ENCODE assay signal across 1 cellular context in genomic region chr18:9136315-9137141, GRCh38.
TF ChIP-seq lines count a peak whose summit lies in the region.

Gene ANKRD12, plus strand, starts transcription at chr18:9136781. Its CDS starts 45,652 bp downstream, at chr18:9182433.

TF ChIP-seq in K562, 482 proteins besides CTCF, POLR2A, EP300 and RAD21 (continued from another document and continues in another):
- 0 out of 2 replicates have a peak, but pooled peaks have one; percentile 42 for TF ChIP-seq ZBTB5 (IDR thresholded peaks at IDR 0.05)
- TF ChIP-seq CAMTA2 (CRISPR knock-in tag; conservative IDR thresholded peaks at IDR 0.05), result 0 out of 2 replicates have a peak, but pooled peaks have one; percentile 1
- TF ChIP-seq RUNX1 (IDR thresholded peaks at IDR 0.05; ENCODE audit: low read depth), result no peak; the same call in 1 of the 2 replicates
- no peak for TF ChIP-seq ZNF165 (CRISPR knock-in tag; IDR thresholded peaks at IDR 0.05; ENCODE audit: borderline replicate concordance)
- TF ChIP-seq ZNF780A (CRISPR knock-in tag; IDR thresholded peaks at IDR 0.05), result no peak
- TF ChIP-seq VEZF1 (CRISPR knock-in tag; IDR thresholded peaks at IDR 0.05), result peak; percentile 87
- no peak for TF ChIP-seq ZBTB1 (CRISPR knock-in tag; IDR thresholded peaks at IDR 0.05; ENCODE audit: borderline replicate concordance, low read depth)
- peak; percentile 67 for TF ChIP-seq SOX6 (IDR thresholded peaks at IDR 0.05)
- TF ChIP-seq ZNF696 (CRISPR knock-in tag; conservative IDR thresholded peaks at IDR 0.05), result no peak
- no peak for TF ChIP-seq SP2 (IDR thresholded peaks at IDR 0.05; ENCODE audit: extremely low read depth, low read depth, low read length, poor library complexity, severe bottlenecking)
- TF ChIP-seq E2F4 (CRISPR knock-in tag; IDR thresholded peaks at IDR 0.05; ENCODE audit: low read depth), result no peak
- no peak for TF ChIP-seq ATF2 (CRISPR knock-in tag; IDR thresholded peaks at IDR 0.05)
- no peak for TF ChIP-seq HNRNPUL1 (IDR thresholded peaks at IDR 0.05; ENCODE audit: low read length)
- no peak for TF ChIP-seq EZH2 (IDR thresholded peaks at IDR 0.05; ENCODE audit: borderline replicate concordance, low read depth, low read length)
- TF ChIP-seq CREB3L1 (IDR thresholded peaks at IDR 0.05; ENCODE audit: borderline replicate concordance, low read depth), result 0 out of 2 replicates have a peak, but pooled peaks have one; percentile 15
- TF ChIP-seq TGIF2 (CRISPR knock-in tag; IDR thresholded peaks at IDR 0.05), result no peak
- TF ChIP-seq NEUROD1 (IDR thresholded peaks at IDR 0.05; ENCODE audit: borderline replicate concordance, low read depth, low read length, partially characterized antibody), result peak; percentile 62
- TF ChIP-seq TFE3 (CRISPR knock-in tag; IDR thresholded peaks at IDR 0.05), result peak; percentile 99
- peak; percentile 84 for TF ChIP-seq SMAD4 (CRISPR knock-in tag; conservative IDR thresholded peaks at IDR 0.05)
- peak; percentile 97 for TF ChIP-seq ETV5 (CRISPR knock-in tag; IDR thresholded peaks at IDR 0.05; ENCODE audit: low read depth)
- TF ChIP-seq MYC (IDR thresholded peaks at IDR 0.05; ENCODE audit: low read depth, low read length), result peak; percentile 79
- TF ChIP-seq MYC (CRISPR knock-in tag; IDR thresholded peaks at IDR 0.05; ENCODE audit: borderline replicate concordance, low read depth), result no peak; the same call in 1 of the 2 replicates
- TF ChIP-seq KDM5B (IDR thresholded peaks at IDR 0.05; ENCODE audit: insufficient replicate concordance, low read depth, low read length), result peak; percentile 58
- no peak for TF ChIP-seq ZBTB49 (CRISPR knock-in tag; IDR thresholded peaks at IDR 0.05; ENCODE audit: borderline replicate concordance)
- no peak for TF ChIP-seq KHSRP (IDR thresholded peaks at IDR 0.05)
- TF ChIP-seq ZNF239 (CRISPR knock-in tag; IDR thresholded peaks at IDR 0.05), result no peak
- peak; percentile 44; the same call in 1 of the 2 replicates for TF ChIP-seq ETS1 (conservative IDR thresholded peaks at IDR 0.05; ENCODE audit: control insufficient read depth, low read depth, low read length)
- TF ChIP-seq TAF1 (IDR thresholded peaks at IDR 0.05; ENCODE audit: control insufficient read depth, extremely low read depth, insufficient read depth, low read length, severe bottlenecking), result peak; percentile 44
- TF ChIP-seq HEY1 (CRISPR knock-in tag; IDR thresholded peaks at IDR 0.05; ENCODE audit: borderline replicate concordance), result peak; percentile 90
- no peak for TF ChIP-seq ETV6 (IDR thresholded peaks at IDR 0.05; ENCODE audit: borderline replicate concordance in 1 of 2, low read depth in 2 of 2, low read length in 1 of 2)
- TF ChIP-seq ETV6 (CRISPR knock-in tag; IDR thresholded peaks at IDR 0.05; ENCODE audit: borderline replicate concordance), result no peak
- no peak for TF ChIP-seq POU5F1 (IDR thresholded peaks at IDR 0.05; ENCODE audit: borderline replicate concordance, low read depth, low read length, partially characterized antibody)
- no peak; the same call in 1 of the 2 replicates for TF ChIP-seq HMGXB4 (CRISPR knock-in tag; IDR thresholded peaks at IDR 0.05)
- no peak for TF ChIP-seq MECOM (CRISPR knock-in tag; IDR thresholded peaks at IDR 0.05)
- TF ChIP-seq ZNF561 (CRISPR knock-in tag; conservative IDR thresholded peaks at IDR 0.05), result no peak
- no peak for TF ChIP-seq RERE (CRISPR knock-in tag; IDR thresholded peaks at IDR 0.05; ENCODE audit: borderline replicate concordance)
- no peak for TF ChIP-seq KDM1A (IDR thresholded peaks at IDR 0.05)
- no peak for TF ChIP-seq PPARD (CRISPR knock-in tag; IDR thresholded peaks at IDR 0.05)
- TF ChIP-seq ERF (CRISPR knock-in tag; IDR thresholded peaks at IDR 0.05), result peak; percentile 65; the same call in 1 of the 2 replicates
- no peak for TF ChIP-seq TAF15 (IDR thresholded peaks at IDR 0.05; ENCODE audit: low read depth, low read length)
- no peak for TF ChIP-seq ZNF282 (CRISPR knock-in tag; IDR thresholded peaks at IDR 0.05)
